8 cellular contexts compared by ENCODE assay signal in genomic region chr18:21112140-21112473, GRCh38. TPM values are rescaled to one million over a fixed set of nuclear protein-coding genes. Genes with fewer than 3 reads are reported as not detected.
DNase-seq lines count a peak whose midpoint lies in the region; ATAC-seq and TF ChIP-seq lines count a peak whose summit lies in the region.

No MANE protein-coding gene starts in this region.

- peak overlapping the region; percentile 84 for H3K4me2 ChIP-seq in trophoblast cell (ENCODE audit: low read length)

- peaks cover 8% of the 10 kb centered on the region for H3K79me1 ChIP-seq in trophoblast cell (ENCODE audit: low read length)

- intact Hi-C loops in activated CD4-positive, alpha-beta memory T cell treated with anti-CD3 and anti-CD28 coated beads for 36 hours (cut with micrococcal nuclease) = no loop called here

- H3K79me2 ChIP-seq in trophoblast cell (ENCODE audit: control insufficient read depth, insufficient read depth, low read length, poor library complexity) = peaks cover 13% of the 10 kb centered on the region

- no peaks in the 10 kb centered on the region for H3K36me3 ChIP-seq in trophoblast cell (ENCODE audit: control insufficient read depth in 1 of 2, insufficient read depth in 2 of 2, low read length in 2 of 2)

- peak overlapping the region; percentile 88 for H4K8ac ChIP-seq in trophoblast cell (ENCODE audit: low read depth, low read length)

- peak overlapping the region; percentile 100 for H2AFZ ChIP-seq in trophoblast cell (ENCODE audit: insufficient read depth, low read length, poor library complexity)

- no peaks in the 10 kb centered on the region for H3K27me3 Mint-ChIP-seq in activated CD8-positive, alpha-beta memory T cell treated with anti-CD3 and anti-CD28 coated beads, Interleukin-2, amount 10 ng/mL, durations not matched to agents 7 days and 5 days
- no peaks in the 10 kb centered on the region for H3K27me3 Mint-ChIP-seq in activated CD4-positive, alpha-beta memory T cell treated with anti-CD3 and anti-CD28 coated beads for 36 hours

- H3K4me1 ChIP-seq in trophoblast cell (ENCODE audit: control insufficient read depth in 1 of 2, insufficient read depth in 2 of 2, low read length in 2 of 2) = no peaks in the 10 kb centered on the region

- H3K18ac ChIP-seq in trophoblast cell (ENCODE audit: low read length) = peak overlapping the region; percentile 93

- peak overlapping the region; percentile 65 for H3K27ac ChIP-seq in trophoblast cell (ENCODE audit: low read depth, low read length)

- no peak overlapping the region for H2AK5ac ChIP-seq in trophoblast cell (ENCODE audit: low read length)

- no peaks in the 10 kb centered on the region for H3K9me3 Mint-ChIP-seq in activated CD8-positive, alpha-beta memory T cell treated with anti-CD3 and anti-CD28 coated beads, Interleukin-2, amount 10 ng/mL, durations not matched to agents 7 days and 5 days (ENCODE audit: low read depth)
- no peaks in the 10 kb centered on the region for H3K9me3 Mint-ChIP-seq in activated CD4-positive, alpha-beta memory T cell treated with anti-CD3 and anti-CD28 coated beads for 36 hours

- peak overlapping the region; percentile 67 for H3K4me3 ChIP-seq in fibroblast of mammary gland (ENCODE audit: control insufficient read depth, low read depth, low read length)
- H3K4me3 ChIP-seq in trophoblast cell (ENCODE audit: low read depth, low read length) = peak overlapping the region; percentile 67

- H3K4ac ChIP-seq in trophoblast cell (ENCODE audit: low read depth, low read length) = no peak overlapping the region

- H2BK12ac ChIP-seq in trophoblast cell (ENCODE audit: low read length) = peak overlapping the region; percentile 60

- peaks cover 6% of the 10 kb centered on the region for H3K4me1 Mint-ChIP-seq in activated CD8-positive, alpha-beta memory T cell treated with anti-CD3 and anti-CD28 coated beads, Interleukin-2, amount 10 ng/mL, durations not matched to agents 7 days and 5 days
- H3K4me1 Mint-ChIP-seq in activated CD4-positive, alpha-beta memory T cell treated with anti-CD3 and anti-CD28 coated beads for 36 hours (ENCODE audit: low read depth) = no peaks in the 10 kb centered on the region

- no peak overlapping the region for H3K9ac ChIP-seq in trophoblast cell (ENCODE audit: low read length)

- CTCF ChIA-PET in activated CD8-positive, alpha-beta memory T cell treated with anti-CD3 and anti-CD28 coated beads, Interleukin-2, amount 10 ng/mL, durations not matched to agents 7 days and 5 days (lab: Charles Lee) = interaction anchor here (0.6 to 1.4 kb wide), 4 partner anchors 11 to 119 kb away, joined by 3 to 6 read pairs (median 4); no protein-coding TSS in a partner anchor
- CTCF ChIA-PET in activated CD4-positive, alpha-beta memory T cell treated with anti-CD3 and anti-CD28 coated beads for 36 hours (lab: Charles Lee) = interaction anchor here (0.7 to 1.7 kb wide), 6 partner anchors 13 to 489 kb away, joined by 3 to 7 read pairs (median 4); partner anchors contain the start of gene ESCO1

- peak overlapping the region; percentile 72 for H2BK120ac ChIP-seq in trophoblast cell (ENCODE audit: insufficient read depth, low read length, poor library complexity)

- no peaks in the 10 kb centered on the region for H3K27me3 ChIP-seq in trophoblast cell (ENCODE audit: insufficient read depth, low read length)

- no peak overlapping the region for H3K23ac ChIP-seq in trophoblast cell (ENCODE audit: low read length)

- WGBS in trophoblast cell (ENCODE audit: extremely low coverage, insufficient coverage, insufficient read length) = no CpG with 5 or more reads among the region's 16 CpGs

- no peak overlapping the region for H4K91ac ChIP-seq in trophoblast cell (ENCODE audit: low read depth, low read length)

- no peak for DNase-seq in activated CD8-positive, alpha-beta memory T cell treated with anti-CD3 and anti-CD28 coated beads, Interleukin-2, amount 10 ng/mL, durations not matched to agents 7 days and 5 days
- DNase-seq in activated CD8-positive, alpha-beta memory T cell treated with anti-CD3 and anti-CD28 coated beads for 24 hours = no peak
- peak; percentile 71 for DNase-seq in activated CD4-positive, alpha-beta memory T cell treated with anti-CD3 and anti-CD28 coated beads for 36 hours
- DNase-seq in fibroblast of mammary gland (ENCODE audit: low read depth) (no peak), trophoblast cell (no peak), A172 (ENCODE audit: low spot score) (no peak), DMS53 (lab: John Stamatoyannopoulos, UW) (no peak)

- peaks cover 8% of the 10 kb centered on the region for H3K36me3 Mint-ChIP-seq in activated CD8-positive, alpha-beta memory T cell treated with anti-CD3 and anti-CD28 coated beads, Interleukin-2, amount 10 ng/mL, durations not matched to agents 7 days and 5 days
- H3K36me3 Mint-ChIP-seq in activated CD4-positive, alpha-beta memory T cell treated with anti-CD3 and anti-CD28 coated beads for 36 hours = peaks cover 5% of the 10 kb centered on the region

- peak overlapping the region; percentile 98 for H3K27ac Mint-ChIP-seq in activated CD8-positive, alpha-beta memory T cell treated with anti-CD3 and anti-CD28 coated beads, Interleukin-2, amount 10 ng/mL, durations not matched to agents 7 days and 5 days
- peak overlapping the region; percentile 95 for H3K27ac Mint-ChIP-seq in activated CD4-positive, alpha-beta memory T cell treated with anti-CD3 and anti-CD28 coated beads for 36 hours

- TF ChIP-seq CTCF in fibroblast of mammary gland (conservative IDR thresholded peaks at IDR 0.05; ENCODE audit: control insufficient read depth, insufficient read depth, low read depth, low read length) = no peak

- peak overlapping the region; percentile 56 for H2BK5ac ChIP-seq in trophoblast cell (ENCODE audit: low read depth, low read length, poor library complexity)

- no peaks in the 10 kb centered on the region for H3K9me3 ChIP-seq in trophoblast cell (ENCODE audit: insufficient read depth, low read depth, low read length)

- POLR2A ChIA-PET in activated CD4-positive, alpha-beta memory T cell treated with anti-CD3 and anti-CD28 coated beads for 36 hours (lab: Charles Lee) = interaction anchor here (1.1 kb wide), 1 partner anchor 59 kb away, joined by 3 read pairs; no protein-coding TSS in a partner anchor

- no peak overlapping the region for H3K4me3 Mint-ChIP-seq in activated CD8-positive, alpha-beta memory T cell treated with anti-CD3 and anti-CD28 coated beads, Interleukin-2, amount 10 ng/mL, durations not matched to agents 7 days and 5 days
- no peak overlapping the region for H3K4me3 Mint-ChIP-seq in activated CD4-positive, alpha-beta memory T cell treated with anti-CD3 and anti-CD28 coated beads for 36 hours

- peak overlapping the region; percentile 56 for H3K14ac ChIP-seq in trophoblast cell (ENCODE audit: low read length)

- no peak for ATAC-seq in activated CD8-positive, alpha-beta memory T cell treated with anti-CD3 and anti-CD28 coated beads, Interleukin-2, amount 10 ng/mL, durations not matched to agents 7 days and 5 days
- ATAC-seq in GM21717 (IDR thresholded peaks at IDR 0.05; ENCODE audit: unreplicated experiment) = no peak

- peak overlapping the region; percentile 75 for H4K12ac ChIP-seq in trophoblast cell (ENCODE audit: low read depth, low read length)

RNA-seq across cellular contexts. Expression of gene ROCK1, which starts 0.5 kb away (rescaled TPM):
- total RNA-seq in activated CD8-positive, alpha-beta memory T cell treated with anti-CD3 and anti-CD28 coated beads, Interleukin-2, amount 10 ng/mL, durations not matched to agents 7 days and 5 days = 10 to 100 TPM; 63.8 to 65.1 TPM
- total RNA-seq in activated CD4-positive, alpha-beta memory T cell treated with anti-CD3 and anti-CD28 coated beads for 36 hours = 10 to 100 TPM; 54.9 to 59.4 TPM
- polyA plus RNA-seq in trophoblast cell (2013) = 27.8 and 29.9 TPM in 2 replicates
- 24.6 and 30.8 TPM in 2 replicates for total RNA-seq in A172 (2014; rRNA removed; shearing (Covaris generic))
